12 cellular contexts compared by ENCODE assay signal in genomic region chr15:63192604-63193206, GRCh38. TPM values are rescaled to one million over a fixed set of nuclear protein-coding genes. Genes with fewer than 3 reads are reported as not detected.
DNase-seq lines count a peak whose midpoint lies in the region; ATAC-seq and TF ChIP-seq lines count a peak whose summit lies in the region.
"Had no signal": no experiment of that assay in that cellular context is flagged by ENCODE, and none has a peak within 500 bp of the region (broad histone marks: within the 10 kb centered on the region; RNA-seq: fewer than 3 reads in every experiment).

No MANE protein-coding gene starts in this region.

- intact Hi-C loops in naive thymus-derived CD4-positive, alpha-beta T cell (cut with micrococcal nuclease): loop anchor here (1.0 to 5.0 kb wide), 12 partner anchors 8 to 1110 kb away; partner anchors contain the start of genes APH1B (in 1 of the 2) and RPS27L (in 1 of the 2)

- peak overlapping the region; percentile 96 for H3K27ac ChIP-seq in CD4-positive, CD25-positive, alpha-beta regulatory T cell (ENCODE audit: insufficient read depth, low read length, poor library complexity, severe bottlenecking)
- peak overlapping the region; percentile 62 for H3K27ac ChIP-seq in HL-60 (replicated peaks)
- peak overlapping the region; percentile 99 for H3K27ac ChIP-seq in naive thymus-derived CD4-positive, alpha-beta T cell (ENCODE audit: low read depth, low read length)
- H3K27ac ChIP-seq: breast epithelium had no signal

- TF ChIP-seq CTCF in HL-60 (IDR thresholded peaks at IDR 0.05; ENCODE audit: insufficient read depth, low read length): no peak

- H3K27me3 Mint-ChIP-seq in CD4-positive, CD25-positive, alpha-beta regulatory T cell: no peaks in the 10 kb centered on the region
- peaks cover 3% of the 10 kb centered on the region for H3K27me3 Mint-ChIP-seq in activated naive CD4-positive, alpha-beta T cell treated with anti-CD3 and anti-CD28 coated beads, Interleukin-2, amount 10 ng/mL, durations not matched to agents 7 days and 5 days
- H3K27me3 Mint-ChIP-seq in naive thymus-derived CD4-positive, alpha-beta T cell: no peaks in the 10 kb centered on the region

- POLR2A ChIA-PET in naive thymus-derived CD4-positive, alpha-beta T cell (lab: Charles Lee): interaction anchor here (0.6 to 4.3 kb wide), 25 partner anchors 10 to 313 kb away, joined by 3 to 52 read pairs (median 6); partner anchors contain the start of genes APH1B and RPS27L

- no peaks in the 10 kb centered on the region for H3K9me3 ChIP-seq in CD4-positive, CD25-positive, alpha-beta regulatory T cell (ENCODE audit: control insufficient read depth in 2 of 2, low read length in 2 of 2)
- H3K9me3 ChIP-seq in naive thymus-derived CD4-positive, alpha-beta T cell (ENCODE audit: control insufficient read depth in 2 of 3, low read length in 3 of 3): no peaks in the 10 kb centered on the region
- H3K9me3 ChIP-seq: breast epithelium had no signal

- CTCF ChIA-PET in activated naive CD4-positive, alpha-beta T cell treated with anti-CD3 and anti-CD28 coated beads, Interleukin-2, amount 10 ng/mL, durations not matched to agents 7 days and 5 days (lab: Charles Lee): interaction anchor here (0.6 to 1.9 kb wide), 8 partner anchors 8 to 84 kb away, joined by 3 to 12 read pairs (median 4); partner anchors contain the start of gene APH1B
- CTCF ChIA-PET in naive thymus-derived CD4-positive, alpha-beta T cell (lab: Charles Lee): interaction anchor here (1.1 to 2.2 kb wide), 8 partner anchors 9 to 82 kb away, joined by 3 to 8 read pairs (median 6); no protein-coding TSS in a partner anchor

- peaks cover 0 to 3% (median 0%) of the 10 kb centered on the region in 7 donors for H3K9me3 Mint-ChIP-seq in CD4-positive, CD25-positive, alpha-beta regulatory T cell
- H3K9me3 Mint-ChIP-seq in activated naive CD4-positive, alpha-beta T cell treated with anti-CD3 and anti-CD28 coated beads, Interleukin-2, amount 10 ng/mL, durations not matched to agents 7 days and 5 days: no peaks in the 10 kb centered on the region
- peaks cover 0 to 2% (median 0%) of the 10 kb centered on the region in 11 donors for H3K9me3 Mint-ChIP-seq in naive thymus-derived CD4-positive, alpha-beta T cell

- DNase-seq in CD4-positive, CD25-positive, alpha-beta regulatory T cell: no peak
- DNase-seq in HL-60 (ENCODE audit: low read depth in 1 of 2, low spot score in 1 of 2) (no peak), activated gamma-delta T cell (lab: John Stamatoyannopoulos, UW) (no peak), SKM-1 (lab: John Stamatoyannopoulos, UW; ENCODE audit: unreplicated experiment) (no peak)
- no peak for DNase-seq in activated naive CD4-positive, alpha-beta T cell treated with anti-CD3 and anti-CD28 coated beads, Interleukin-2, amount 10 ng/mL, durations not matched to agents 7 days and 5 days
- no peak for DNase-seq in naive thymus-derived CD4-positive, alpha-beta T cell
- DNase-seq: kidney glomerular epithelial cell, Right ventricle myocardium superior had no signal

- H3K27ac Mint-ChIP-seq in CD4-positive, CD25-positive, alpha-beta regulatory T cell: peak overlapping the region; percentile 95 to 99 (median 98)
- peak overlapping the region; percentile 94 for H3K27ac Mint-ChIP-seq in activated naive CD4-positive, alpha-beta T cell treated with anti-CD3 and anti-CD28 coated beads, Interleukin-2, amount 10 ng/mL, durations not matched to agents 7 days and 5 days
- H3K27ac Mint-ChIP-seq in naive thymus-derived CD4-positive, alpha-beta T cell: peak overlapping the region; percentile 84 to 99 (median 96)
- H3K27ac Mint-ChIP-seq: progenitor cell of endocrine pancreas had no signal

- H3K4me1 ChIP-seq in CD4-positive, CD25-positive, alpha-beta regulatory T cell (ENCODE audit: control insufficient read depth, insufficient read depth, low read length, poor library complexity, severe bottlenecking): peaks cover 78% of the 10 kb centered on the region
- H3K4me1 ChIP-seq in naive thymus-derived CD4-positive, alpha-beta T cell (ENCODE audit: control insufficient read depth in 2 of 2, insufficient read depth in 2 of 2, low read length in 2 of 2): peaks cover 53 to 73% of the 10 kb centered on the region in 2 donors
- H3K4me1 ChIP-seq: breast epithelium had no signal

- peaks cover 18 to 89% (median 65%) of the 10 kb centered on the region in 4 donors for H3K4me1 Mint-ChIP-seq in CD4-positive, CD25-positive, alpha-beta regulatory T cell
- H3K4me1 Mint-ChIP-seq in activated naive CD4-positive, alpha-beta T cell treated with anti-CD3 and anti-CD28 coated beads, Interleukin-2, amount 10 ng/mL, durations not matched to agents 7 days and 5 days: peaks cover 79% of the 10 kb centered on the region
- peaks cover 65 to 90% (median 77%) of the 10 kb centered on the region in 7 donors for H3K4me1 Mint-ChIP-seq in naive thymus-derived CD4-positive, alpha-beta T cell

- no peak for ATAC-seq in CD4-positive, CD25-positive, alpha-beta regulatory T cell (ENCODE audit: low read depth in 2 of 2)
- ATAC-seq in naive thymus-derived CD4-positive, alpha-beta T cell: no peak
- no peak for ATAC-seq in GM21447 (IDR thresholded peaks at IDR 0.05; ENCODE audit: unreplicated experiment)
- ATAC-seq in GM21367 (IDR thresholded peaks at IDR 0.05; ENCODE audit: unreplicated experiment): no peak

- H3K36me3 ChIP-seq in CD4-positive, CD25-positive, alpha-beta regulatory T cell (ENCODE audit: control insufficient read depth, insufficient read depth, low read length): peaks cover 3% of the 10 kb centered on the region
- H3K36me3 ChIP-seq in naive thymus-derived CD4-positive, alpha-beta T cell (ENCODE audit: control insufficient read depth in 2 of 3, insufficient read depth in 3 of 3, low read length in 3 of 3): peaks cover 0 to 8% (median 0%) of the 10 kb centered on the region in 3 experiments
- H3K36me3 ChIP-seq: breast epithelium had no signal

- peaks cover 9% of the 10 kb centered on the region for H3K36me3 Mint-ChIP-seq in CD4-positive, CD25-positive, alpha-beta regulatory T cell
- peaks cover 27% of the 10 kb centered on the region for H3K36me3 Mint-ChIP-seq in activated naive CD4-positive, alpha-beta T cell treated with anti-CD3 and anti-CD28 coated beads, Interleukin-2, amount 10 ng/mL, durations not matched to agents 7 days and 5 days
- H3K36me3 Mint-ChIP-seq in naive thymus-derived CD4-positive, alpha-beta T cell: peaks cover 0 to 34% (median 3%) of the 10 kb centered on the region in 5 donors

- H3K4me3 Mint-ChIP-seq in CD4-positive, CD25-positive, alpha-beta regulatory T cell: peak overlapping the region; percentile 86 to 99 (median 94)
- peak overlapping the region; percentile 93 for H3K4me3 Mint-ChIP-seq in activated naive CD4-positive, alpha-beta T cell treated with anti-CD3 and anti-CD28 coated beads, Interleukin-2, amount 10 ng/mL, durations not matched to agents 7 days and 5 days
- peak overlapping the region; percentile 79 to 99 (median 97) for H3K4me3 Mint-ChIP-seq in naive thymus-derived CD4-positive, alpha-beta T cell

- H3K4me3 ChIP-seq in CD4-positive, CD25-positive, alpha-beta regulatory T cell (ENCODE audit: low read depth, low read length): peak overlapping the region; percentile 96
- no peak overlapping the region for H3K4me3 ChIP-seq in HL-60 (replicated peaks; ENCODE audit: insufficient read depth, low read length)
- H3K4me3 ChIP-seq in naive thymus-derived CD4-positive, alpha-beta T cell (ENCODE audit: low read length): peak overlapping the region; percentile 37

- no peaks in the 10 kb centered on the region for H3K27me3 ChIP-seq in CD4-positive, CD25-positive, alpha-beta regulatory T cell (ENCODE audit: control insufficient read depth, insufficient read depth, low read length)
- H3K27me3 ChIP-seq in HL-60 (ENCODE audit: insufficient read depth, poor library complexity, severe bottlenecking): no peaks in the 10 kb centered on the region
- no peaks in the 10 kb centered on the region for H3K27me3 ChIP-seq in naive thymus-derived CD4-positive, alpha-beta T cell (ENCODE audit: control insufficient read depth in 2 of 2, insufficient read depth in 2 of 2, low read length in 2 of 2)
- H3K27me3 ChIP-seq: breast epithelium had no signal

RNA-seq across cellular contexts. Expression of gene RAB8B, which starts 3.3 kb away (rescaled TPM):
- 114 TPM for total RNA-seq in CD4-positive, CD25-positive, alpha-beta regulatory T cell
- 10 to 100 TPM; 67.4 to 82.4 (median 74.4) TPM for polyA plus RNA-seq in CD4-positive, CD25-positive, alpha-beta regulatory T cell
- 100 to 1,000 TPM in 1 of 5 experiments, 10 to 100 TPM in 4; 37.2 to 100 (median 71.3) TPM for total RNA-seq in naive thymus-derived CD4-positive, alpha-beta T cell
- 10 to 100 TPM; 30.4 to 32.0 TPM for polyA plus RNA-seq in naive thymus-derived CD4-positive, alpha-beta T cell

RNA-seq across cellular contexts. Expression of gene RPS27L, which starts 35.4 kb away (rescaled TPM):
- total RNA-seq in CD4-positive, CD25-positive, alpha-beta regulatory T cell: 94.0 TPM
- 100 to 1,000 TPM; 264 to 422 (median 337) TPM for polyA plus RNA-seq in CD4-positive, CD25-positive, alpha-beta regulatory T cell
- 100 to 1,000 TPM in 3 of 5 experiments, 10 to 100 TPM in 2; 38.7 to 248 (median 111) TPM for total RNA-seq in naive thymus-derived CD4-positive, alpha-beta T cell
- polyA plus RNA-seq in naive thymus-derived CD4-positive, alpha-beta T cell: 100 to 1,000 TPM in 1 of 2 donors, 10 to 100 TPM in 1; 86.8 to 224 TPM
